In the genomic region with DNA sequence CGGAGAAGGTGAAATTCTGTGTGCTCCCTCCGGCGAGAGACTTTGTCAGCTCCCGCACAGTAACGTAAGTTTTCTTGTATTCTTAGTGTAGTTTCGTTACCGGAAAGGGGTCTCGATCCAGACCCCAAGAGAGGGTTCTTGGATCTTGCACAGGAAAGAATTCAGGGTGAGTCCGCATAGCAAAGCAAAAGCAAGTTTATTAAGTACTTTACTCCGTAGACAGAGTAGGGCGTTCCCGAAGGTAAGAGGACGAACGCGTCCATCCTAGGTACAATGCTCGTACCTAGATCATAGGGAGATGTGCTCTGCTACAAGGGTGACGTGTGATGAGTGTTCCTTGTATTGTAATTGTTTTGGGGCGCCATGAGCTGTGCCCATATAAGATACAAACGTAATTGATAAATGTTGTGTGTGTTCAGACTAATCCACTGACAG, we compare ENCODE assay signal across 8 cellular contexts. TPM values are rescaled to one million over a fixed set of nuclear protein-coding genes. Genes with fewer than 3 reads are reported as not detected.
A peak's percentile ranks its signal among the peaks of the same experiment; 100 is the strongest.
DNase-seq lines count a peak whose midpoint lies in the region; ATAC-seq, FAIRE-seq and TF ChIP-seq lines count a peak whose summit lies in the region.

No MANE protein-coding gene starts in this region.

- no peak overlapping the region for H2BK12ac ChIP-seq in H1 (ENCODE audit: low read depth, low read length)

- TSS peak; percentile 75 for BruUV-seq in HCT116 (replicated peaks; lab: Mats Ljungman, UMichigan)

- H2BK15ac ChIP-seq in H1 (ENCODE audit: low read length), result no peak overlapping the region

- H3K9me3 ChIP-seq in HCT116 (ENCODE audit: control insufficient read depth in 1 of 2, insufficient read depth in 1 of 2, low read depth in 1 of 2, low read length in 2 of 2), result no peaks in the 10 kb centered on the region
- H3K9me3 ChIP-seq in H1 (ENCODE audit: insufficient read depth in 2 of 2, low read depth in 1 of 2, low read length in 1 of 2), result no peaks in the 10 kb centered on the region

- H3K18ac ChIP-seq in H1 (ENCODE audit: extremely low read depth, low read length), result peak overlapping the region; percentile 42; the same call in 1 of the 2 replicates

- H2BK5ac ChIP-seq in H1 (ENCODE audit: low read depth, low read length), result no peak overlapping the region

- H3K27ac Mint-ChIP-seq in nephron progenitor cell, result peak overlapping the region; percentile 94

- no peak overlapping the region for H3K56ac ChIP-seq in H1 (replicated peaks; ENCODE audit: insufficient read length, low read depth, low read length)

- POLR2A ChIA-PET in HCT116 (lab: Charles Lee) (interaction anchor here (0.7 to 1.3 kb wide), 3 partner anchors 10 to 50 kb away, joined by 3 to 6 read pairs (median 3); no protein-coding TSS in a partner anchor), H1 (lab: Charles Lee; ENCODE audit: partially characterized antibody) (interaction anchor here (0.9 to 1.5 kb wide), 2 partner anchors 15 to 83 kb away, joined by 3 to 5 read pairs; no protein-coding TSS in a partner anchor)

- peaks cover 9 to 16% of the 10 kb centered on the region in 2 experiments; a peak in 3 of 4 replicates for H3K4me1 ChIP-seq in HCT116 (ENCODE audit: control insufficient read depth in 1 of 2, insufficient read depth in 2 of 2, low read length in 2 of 2)
- peaks cover 0 to 12% (median 0%) of the 10 kb centered on the region in 4 experiments; a peak in 1 of 7 replicates for H3K4me1 ChIP-seq in H1 (replicated peaks in 1 of 4; ENCODE audit: control insufficient read depth in 3 of 4, insufficient read depth in 4 of 4, low read length in 3 of 4)

- H4K20me1 ChIP-seq in HCT116 (ENCODE audit: insufficient read depth) (peaks cover 5% of the 10 kb centered on the region; the same call in 1 of the 2 replicates), H1 (replicated peaks in 1 of 2; ENCODE audit: control insufficient read depth in 1 of 2, insufficient read depth in 2 of 2, low read length in 2 of 2) (peaks cover 10 to 14% of the 10 kb centered on the region in 2 experiments)

- H2AK5ac ChIP-seq in H1 (ENCODE audit: low read depth, low read length), result no peak overlapping the region

- no peak for FAIRE-seq in H1 (lab: Jason Lieb, UNC)

- H3K27me3 ChIP-seq in HCT116 (ENCODE audit: insufficient read depth, low read length), result no peaks in the 10 kb centered on the region
- H3K27me3 ChIP-seq in H1 (replicated peaks in 1 of 4; ENCODE audit: control insufficient read depth in 3 of 4, extremely low read depth in 1 of 4, insufficient read depth in 3 of 4, low read length in 3 of 4), result no peaks in the 10 kb centered on the region

- no peaks in the 10 kb centered on the region for H3K9me2 ChIP-seq in HCT116 (ENCODE audit: insufficient read depth)

- H3K4me3 ChIP-seq in HCT116 (replicated peaks in 1 of 2; ENCODE audit: low read depth in 1 of 2, low read length in 2 of 2) (peak overlapping the region; percentile 82 to 84), H1 (ENCODE audit: extremely low read depth in 1 of 4, insufficient read depth in 2 of 4, low read depth in 3 of 4, low read length in 4 of 4) (peak overlapping the region; percentile 86 to 93 (median 89))

- H3K23ac ChIP-seq in H1 (ENCODE audit: insufficient read length), result no peak overlapping the region

- no peak for TF ChIP-seq EP300 in H1 (IDR thresholded peaks at IDR 0.05; ENCODE audit: borderline replicate concordance in 1 of 2, low read depth in 2 of 2, low read length in 2 of 2)

- peak overlapping the region; percentile 100 for H3K4me3 Mint-ChIP-seq in nephron progenitor cell

- H3K36me3 Mint-ChIP-seq in nephron progenitor cell (ENCODE audit: low read depth), result peaks cover 77% of the 10 kb centered on the region

- WGBS in H1 (ENCODE audit: extremely low coverage in 1 of 2, insufficient coverage in 1 of 2, insufficient read length in 1 of 2, insufficient replicate concordance in 2 of 2, low coverage in 1 of 2, low lambda C conversion rate in 2 of 2, missing lambda C conversion rate in 1 of 2), 2 experiments, result 5% methylated on average over 19 of the region's 19 CpGs; no CpG with 5 or more reads in 1 of the 2 experiments

- H3K36me3 ChIP-seq in HCT116 (ENCODE audit: control insufficient read depth in 1 of 2, insufficient read depth in 2 of 2, low read length in 2 of 2) (peaks cover 14 to 26% of the 10 kb centered on the region in 2 experiments), H1 (ENCODE audit: control insufficient read depth in 2 of 4, insufficient read depth in 4 of 4, low read length in 3 of 4) (peaks cover 7 to 23% (median 13%) of the 10 kb centered on the region in 4 experiments)

- TF ChIP-seq CTCF in HCT116 (IDR thresholded peaks at IDR 0.05 in 2 of 3, conservative IDR thresholded peaks at IDR 0.05 in 1 of 3; ENCODE audit: borderline replicate concordance in 1 of 3, insufficient read depth in 1 of 3, low read depth in 2 of 3, low read length in 2 of 3) (no peak), H1 (IDR thresholded peaks at IDR 0.05; ENCODE audit: control extremely low read depth in 1 of 3, insufficient read depth in 1 of 3, low read depth in 1 of 3, low read length in 3 of 3) (no peak), nephron progenitor cell (IDR thresholded peaks at IDR 0.05) (no peak)

- no peak overlapping the region for H2BK120ac ChIP-seq in H1 (replicated peaks; ENCODE audit: low read depth, low read length)

- H3K9me3 Mint-ChIP-seq in nephron progenitor cell, result peaks cover 60% of the 10 kb centered on the region

- H3K9ac ChIP-seq in HCT116 (ENCODE audit: low read length) (peak overlapping the region; percentile 94), H1 (replicated peaks in 1 of 4; ENCODE audit: extremely low read depth in 1 of 4, low read depth in 3 of 4, low read length in 3 of 4) (peak overlapping the region; percentile 9 to 92 (median 49))

- H3K4me2 ChIP-seq in HCT116 (ENCODE audit: low read length), result peak overlapping the region; percentile 83
- H3K4me2 ChIP-seq in H1 (ENCODE audit: insufficient read depth in 1 of 2, low read depth in 2 of 2, low read length in 2 of 2), result peak overlapping the region; percentile 90 to 99

- ATAC-seq in GM18517 (IDR thresholded peaks at IDR 0.05; ENCODE audit: unreplicated experiment) (peak; percentile 28), HCT116 (peak; percentile 47)

- H4K5ac ChIP-seq in H1 (ENCODE audit: insufficient read length, low read depth, low read length), result no peak overlapping the region

- intact Hi-C loops in HCT116 (cut with micrococcal nuclease), result no loop called here

- H2AFZ ChIP-seq in HCT116 (ENCODE audit: low read depth, low read length, poor library complexity, severe bottlenecking), result no peak overlapping the region
- peak overlapping the region; percentile 97 for H2AFZ ChIP-seq in H1 (ENCODE audit: low read length)

- no peaks in the 10 kb centered on the region for H3K27me3 Mint-ChIP-seq in nephron progenitor cell (ENCODE audit: low read depth, poor library complexity)

- DNase-seq in HCT116 (ENCODE audit: low read depth, low spot score) (no peak), NCI-H774 (lab: John Stamatoyannopoulos, UW) (peak; percentile 51), H1 (ENCODE audit: low read depth in 1 of 2, low spot score in 2 of 2) (no peak), nephron progenitor cell (no peak), NCI-H345 (lab: John Stamatoyannopoulos, UW) (no peak), retina (no peak), occipital lobe (lab: John Stamatoyannopoulos, UW) (no peak)

- H3K4ac ChIP-seq in H1 (replicated peaks; ENCODE audit: insufficient read length, low read depth, low read length), result no peak overlapping the region

- H4K91ac ChIP-seq in H1 (replicated peaks; ENCODE audit: insufficient read length, low read length), result no peak overlapping the region

- TF ChIP-seq RAD21 in HCT116 (IDR thresholded peaks at IDR 0.05; ENCODE audit: low read depth) (no peak), H1 (IDR thresholded peaks at IDR 0.05 in 1 of 2, conservative IDR thresholded peaks at IDR 0.05 in 1 of 2; ENCODE audit: low read depth in 2 of 2, low read length in 2 of 2) (no peak)

- H3K23me2 ChIP-seq in H1 (ENCODE audit: low read depth, low read length), result peaks cover 5% of the 10 kb centered on the region

- RAD21 ChIA-PET in HCT116 (lab: Charles Lee; ENCODE audit: low non-redundant PET in 1 of 2, low total read pairs in 2 of 2, uncharacterized antibody in 2 of 2, unreplicated experiment in 2 of 2), result no interaction called here

- CTCF ChIA-PET in HCT116 (lab: Charles Lee), result interaction anchor here (0.7 kb wide), 1 partner anchor 55 kb away, joined by 4 read pairs; no protein-coding TSS in a partner anchor
- CTCF ChIA-PET in H1 (lab: Charles Lee; ENCODE audit: partially characterized antibody), result interaction anchor here (0.7 to 3.1 kb wide), 8 partner anchors 13 to 142 kb away, joined by 3 to 12 read pairs (median 4); partner anchors contain the start of gene OTUB2

- H3K27ac ChIP-seq in HCT116 (ENCODE audit: low read depth, low read length) (peak overlapping the region; percentile 20), H1 (ENCODE audit: low read depth, low read length) (no peak overlapping the region)

- H2BK20ac ChIP-seq in H1 (ENCODE audit: low read length), result no peak overlapping the region

- H3K14ac ChIP-seq in H1 (ENCODE audit: insufficient read length), result no peak overlapping the region

- H4K8ac ChIP-seq in H1 (ENCODE audit: extremely low read depth, insufficient read depth, low read length), result no peak overlapping the region

- H3K79me2 ChIP-seq in HCT116 (ENCODE audit: insufficient read depth, low read length) (peaks cover 50% of the 10 kb centered on the region), H1 (ENCODE audit: control insufficient read depth in 1 of 2, insufficient read depth in 2 of 2, low read length in 2 of 2) (peaks cover 29 to 46% of the 10 kb centered on the region in 2 experiments)

- peaks cover 7% of the 10 kb centered on the region; the same call in 1 of the 2 replicates for H3K79me1 ChIP-seq in H1 (ENCODE audit: low read depth, low read length)

- peaks cover 59% of the 10 kb centered on the region for H3K4me1 Mint-ChIP-seq in nephron progenitor cell

- TF ChIP-seq POLR2A in HCT116 (IDR thresholded peaks at IDR 0.05; ENCODE audit: borderline replicate concordance, extremely low read depth, insufficient read depth, insufficient read length), result no peak
- TF ChIP-seq POLR2A in H1 (IDR thresholded peaks at IDR 0.05; ENCODE audit: control extremely low read depth in 1 of 2, low read depth in 2 of 2, low read length in 2 of 2), result peak in 1 of 2 experiments; percentile 1; a peak in 1 of 3 replicates

RNA-seq across cellular contexts. Expression of gene IFI27L1, which starts 0.3 kb away (rescaled TPM):
- total RNA-seq in HCT116 (2021; ENCODE audit: unreplicated experiment) (26.0 TPM), occipital lobe (5.0 TPM)
- polyA plus RNA-seq in HCT116 (2012), result 22.5 and 28.7 TPM in 2 replicates
- total RNA-seq in H1 (2021; fragmentation: NEBNext Ultra II Directional; extraction: Animal tissue kit (Norgen Biotek cat#: 25700)), result 19.9 and 21.2 TPM in 2 replicates
- polyA plus RNA-seq in H1 (2011; rRNA removed), result 30.5 and 36.8 TPM in 2 replicates
- polyA plus RNA-seq in H1 (2011; cell fraction: cytosol; rRNA removed), result 33.8 TPM
- 22.6 TPM for polyA plus RNA-seq in H1 (2011; cell fraction: nucleus; rRNA removed)
- polyA plus RNA-seq in H1 (2012, experiment 1 of 2), result 20.5 to 28.6 TPM (median 24.5 TPM) in 4 replicates
- 30.3 TPM for polyA plus RNA-seq in H1 (2012, experiment 2 of 2)
- polyA plus RNA-seq in H1 (2013, experiment 1 of 2), result 23.2 TPM
- polyA plus RNA-seq in H1 (2013, experiment 2 of 2), result 26.4 TPM
- polyA minus RNA-seq in H1 (2011; rRNA and poly(A)+ RNA removed), result 5.0 and 5.4 TPM in 2 replicates
- 4.8 TPM for polyA minus RNA-seq in H1 (2011; cell fraction: cytosol; rRNA and poly(A)+ RNA removed)
- 12.0 TPM for polyA minus RNA-seq in H1 (2011; cell fraction: nucleus; rRNA and poly(A)+ RNA removed)

RNA-seq across cellular contexts. Expression of gene DDX24, which starts 0.4 kb away (rescaled TPM):
- total RNA-seq in HCT116 (2021; ENCODE audit: unreplicated experiment) (169 TPM), occipital lobe (110 TPM)
- polyA plus RNA-seq in HCT116 (2012), result 95.1 and 115 TPM in 2 replicates
- 186 and 201 TPM in 2 replicates for total RNA-seq in H1 (2021; fragmentation: NEBNext Ultra II Directional; extraction: Animal tissue kit (Norgen Biotek cat#: 25700))
- polyA plus RNA-seq in H1 (2011; rRNA removed), result 73.8 and 89.0 TPM in 2 replicates
- polyA plus RNA-seq in H1 (2011; cell fraction: cytosol; rRNA removed), result 112 TPM
- 96.5 TPM for polyA plus RNA-seq in H1 (2011; cell fraction: nucleus; rRNA removed)
- polyA plus RNA-seq in H1 (2012, experiment 1 of 2), result 129 to 189 TPM (median 137 TPM) in 4 replicates
- polyA plus RNA-seq in H1 (2012, experiment 2 of 2), result 68.9 TPM
- polyA plus RNA-seq in H1 (2013, experiment 1 of 2), result 194 TPM
- polyA plus RNA-seq in H1 (2013, experiment 2 of 2), result 175 TPM
- polyA minus RNA-seq in H1 (2011; rRNA and poly(A)+ RNA removed), result 106 and 119 TPM in 2 replicates
- 42.5 TPM for polyA minus RNA-seq in H1 (2011; cell fraction: cytosol; rRNA and poly(A)+ RNA removed)
- 60.4 TPM for polyA minus RNA-seq in H1 (2011; cell fraction: nucleus; rRNA and poly(A)+ RNA removed)

RNA-seq across cellular contexts. Expression of gene IFI27, which starts 29.1 kb away (rescaled TPM):
- total RNA-seq in HCT116 (2021; ENCODE audit: unreplicated experiment), result 3.8 TPM
- 3.4 and 7.8 TPM in 2 replicates for polyA plus RNA-seq in HCT116 (2012)
- 0.76 and 1.0 TPM in 2 replicates for total RNA-seq in H1 (2021; fragmentation: NEBNext Ultra II Directional; extraction: Animal tissue kit (Norgen Biotek cat#: 25700))
- 1.9 and 2.2 TPM in 2 replicates for polyA plus RNA-seq in H1 (2011; rRNA removed)
- 2.5 TPM for polyA plus RNA-seq in H1 (2011; cell fraction: cytosol; rRNA removed)
- 8.4 TPM for polyA plus RNA-seq in H1 (2011; cell fraction: nucleus; rRNA removed)
- 1.6 to 2.5 TPM (median 1.9 TPM) in 4 replicates for polyA plus RNA-seq in H1 (2012, experiment 1 of 2)
- 3.8 TPM for polyA plus RNA-seq in H1 (2012, experiment 2 of 2)
- polyA plus RNA-seq in H1 (2013, experiment 1 of 2), result 1.6 TPM
- 1.4 TPM for polyA plus RNA-seq in H1 (2013, experiment 2 of 2)
- 0.57 and 0.68 TPM in 2 replicates for polyA minus RNA-seq in H1 (2011; rRNA and poly(A)+ RNA removed)
- 1.4 TPM for polyA minus RNA-seq in H1 (2011; cell fraction: cytosol; rRNA and poly(A)+ RNA removed)
- 1.7 TPM for polyA minus RNA-seq in H1 (2011; cell fraction: nucleus; rRNA and poly(A)+ RNA removed)
- total RNA-seq in occipital lobe, result 12.2 TPM

RNA-seq across cellular contexts. Expression of gene IFI27L2, which starts 48.0 kb away (rescaled TPM):
- total RNA-seq in HCT116 (2021; ENCODE audit: unreplicated experiment), result 42.9 TPM
- 78.8 and 80.0 TPM in 2 replicates for polyA plus RNA-seq in HCT116 (2012)
- total RNA-seq in H1 (2021; fragmentation: NEBNext Ultra II Directional; extraction: Animal tissue kit (Norgen Biotek cat#: 25700)), result 14.0 and 19.8 TPM in 2 replicates
- 69.6 and 74.7 TPM in 2 replicates for polyA plus RNA-seq in H1 (2011; rRNA removed)
- 53.9 TPM for polyA plus RNA-seq in H1 (2011; cell fraction: cytosol; rRNA removed)
- polyA plus RNA-seq in H1 (2011; cell fraction: nucleus; rRNA removed), result 35.6 TPM
- polyA plus RNA-seq in H1 (2012, experiment 1 of 2), result 21.2 to 43.8 TPM (median 34.3 TPM) in 4 replicates
- polyA plus RNA-seq in H1 (2012, experiment 2 of 2), result 101 TPM
- 14.7 TPM for polyA plus RNA-seq in H1 (2013, experiment 1 of 2)
- 17.6 TPM for polyA plus RNA-seq in H1 (2013, experiment 2 of 2)
- polyA minus RNA-seq in H1 (2011; rRNA and poly(A)+ RNA removed), result 3.6 and 10.3 TPM in 2 replicates
- 8.7 TPM for polyA minus RNA-seq in H1 (2011; cell fraction: cytosol; rRNA and poly(A)+ RNA removed)
- polyA minus RNA-seq in H1 (2011; cell fraction: nucleus; rRNA and poly(A)+ RNA removed), result 7.6 TPM
- total RNA-seq in occipital lobe, result 8.9 TPM

RNA-seq across cellular contexts. Expression of gene OTUB2, which starts 55.3 kb away (rescaled TPM):
- total RNA-seq in HCT116 (2021; ENCODE audit: unreplicated experiment) (6.6 TPM), occipital lobe (5.6 TPM)
- polyA plus RNA-seq in HCT116 (2012), result 4.5 and 5.3 TPM in 2 replicates
- total RNA-seq in H1 (2021; fragmentation: NEBNext Ultra II Directional; extraction: Animal tissue kit (Norgen Biotek cat#: 25700)), result 4.1 and 4.2 TPM in 2 replicates
- 2.2 and 2.6 TPM in 2 replicates for polyA plus RNA-seq in H1 (2011; rRNA removed)
- 2.1 TPM for polyA plus RNA-seq in H1 (2011; cell fraction: cytosol; rRNA removed)
- 3.1 TPM for polyA plus RNA-seq in H1 (2011; cell fraction: nucleus; rRNA removed)
- 2.8 to 4.1 TPM (median 3.5 TPM) in 4 replicates for polyA plus RNA-seq in H1 (2012, experiment 1 of 2)
- polyA plus RNA-seq in H1 (2012, experiment 2 of 2), result 5.0 TPM
- polyA plus RNA-seq in H1 (2013, experiment 1 of 2), result 2.3 TPM
- polyA plus RNA-seq in H1 (2013, experiment 2 of 2), result 2.1 TPM
- 7.9 and 8.0 TPM in 2 replicates for polyA minus RNA-seq in H1 (2011; rRNA and poly(A)+ RNA removed)
- 4.5 TPM for polyA minus RNA-seq in H1 (2011; cell fraction: cytosol; rRNA and poly(A)+ RNA removed)
- 5.9 TPM for polyA minus RNA-seq in H1 (2011; cell fraction: nucleus; rRNA and poly(A)+ RNA removed)
